Comparison of ENCODE assay signal across 8 cellular contexts in genomic region chr5:72018158-72018803, GRCh38.
DNase-seq lines count a peak whose midpoint lies in the region; ATAC-seq and TF ChIP-seq lines count a peak whose summit lies in the region.

No MANE protein-coding gene starts in this region.

- ATAC-seq in GM21447 (IDR thresholded peaks at IDR 0.05; ENCODE audit: unreplicated experiment) (peak; percentile 70), HG03159 (IDR thresholded peaks at IDR 0.05; ENCODE audit: unreplicated experiment) (no peak)

- H3K4me3 ChIP-seq in BJ (ENCODE audit: low read depth, low read length) (no peak overlapping the region), NT2/D1 (ENCODE audit: insufficient read length, low read depth) (no peak overlapping the region), fibroblast of villous mesenchyme (ENCODE audit: low read depth, low read length) (no peak overlapping the region)

- H3K9ac ChIP-seq in NT2/D1 (ENCODE audit: insufficient read length, low read depth) = no peak overlapping the region

- TF ChIP-seq CTCF in BJ (IDR thresholded peaks at IDR 0.05; ENCODE audit: insufficient read depth, low read depth, low read length) (peak; percentile 94), fibroblast of villous mesenchyme (IDR thresholded peaks at IDR 0.05; ENCODE audit: insufficient read depth, low read depth, low read length) (peak; percentile 97)

- H3K4me1 ChIP-seq in NT2/D1 (ENCODE audit: insufficient read depth, insufficient read length) = no peaks in the 10 kb centered on the region

- DNase-seq in BJ (ENCODE audit: low read depth) (no peak), NT2/D1 (ENCODE audit: low read depth, low spot score) (peak; percentile 42), activated T-cell treated with anti-CD3 and anti-CD28 coated beads for 48 hours (ENCODE audit: low read depth) (peak; percentile 52), fibroblast of villous mesenchyme (ENCODE audit: low read depth) (peak; percentile 66), renal cortical epithelial cell (ENCODE audit: low read depth) (peak; percentile 25), NCI-H510A treated with DMSO at 0.1 percent for 48 hours (lab: John Stamatoyannopoulos, UW) (no peak)

- CTCF ChIA-PET in BJ (lab: Yijun Ruan, JAX) = interaction anchor here (0.9 to 2.9 kb wide), 6 partner anchors 9 to 235 kb away, joined by 3 to 13 read pairs (median 5); no protein-coding TSS in a partner anchor

- H3K27me3 ChIP-seq in BJ (ENCODE audit: control insufficient read depth, insufficient read depth, low read length) = peaks cover 13% of the 10 kb centered on the region
- no peaks in the 10 kb centered on the region for H3K27me3 ChIP-seq in NT2/D1 (ENCODE audit: insufficient read depth, insufficient read length)

- POLR2A ChIA-PET in BJ (lab: Charles Lee) = no interaction called here

- H3K9me3 ChIP-seq in NT2/D1 (ENCODE audit: insufficient read depth, low read length) = peaks cover 10% of the 10 kb centered on the region; the same call in 1 of the 2 replicates

- H3K36me3 ChIP-seq in BJ (ENCODE audit: control insufficient read depth, insufficient read depth, low read length) (no peaks in the 10 kb centered on the region), NT2/D1 (ENCODE audit: insufficient read depth, insufficient read length, low read length) (no peaks in the 10 kb centered on the region)

Comparison
In these comparisons a context has a peak if more than half of its experiments do, and no peak if none do; other contexts are left out.
1. DNase-seq: peak in NT2/D1 (single experiment), activated T-cell treated with anti-CD3 and anti-CD28 coated beads for 48 hours (single experiment), fibroblast of villous mesenchyme (single experiment) and renal cortical epithelial cell (single experiment); none in BJ (single experiment) and NCI-H510A treated with DMSO at 0.1 percent for 48 hours (single experiment).